In genomic region chr19:8482696-8483095, GRCh38 we compare ENCODE assay signal across 27 cellular contexts. TPM values are rescaled to one million over a fixed set of nuclear protein-coding genes. Genes with fewer than 3 reads are reported as not detected.
DNase-seq lines count a peak whose midpoint lies in the region; ATAC-seq and TF ChIP-seq lines count a peak whose summit lies in the region.
"Had no signal": no experiment of that assay in that cellular context is flagged by ENCODE, and none has a peak within 500 bp of the region (broad histone marks: within the 10 kb centered on the region; RNA-seq: fewer than 3 reads in every experiment).

No MANE protein-coding gene starts in this region.

- POLR2A ChIA-PET in RWPE1 (lab: Yijun Ruan, JAX; ENCODE audit: low non-redundant PET), result interaction anchor here (0.5 to 1.2 kb wide), 2 partner anchors 8 to 38 kb away, joined by 4 to 5 read pairs; partner anchors contain the start of gene HNRNPM

- H3K9me3 Mint-ChIP-seq in activated naive CD4-positive, alpha-beta T cell treated with anti-CD3 and anti-CD28 coated beads, Interleukin-2, amount 50 U/mL, for 24 hours, result no peaks in the 10 kb centered on the region
- no peaks in the 10 kb centered on the region for H3K9me3 Mint-ChIP-seq in endothelial cell (ENCODE audit: unreplicated experiment)
- H3K9me3 Mint-ChIP-seq in stimulated activated effector memory CD8-positive, alpha-beta T cell treated with anti-CD3 and anti-CD28 coated beads, Interleukin-12 subunit alpha, Interleukin-12 subunit beta, amount 100 ng/mL, for 72 hours, result no peaks in the 10 kb centered on the region
- H3K9me3 Mint-ChIP-seq: activated T-cell treated with anti-CD3 and anti-CD28 coated beads, Interleukin-2, amount 50 U/mL, for 4 hours; effector memory CD8-positive, alpha-beta T cell; naive B cell; stimulated activated memory B cell treated with anti-CD40 and anti-IgM and Interleukin-4, amounts not matched to agents 10 μg/mL and 1 μg/mL and 100 μg/mL, for 72 hours had no signal

- H3K27ac ChIP-seq in RWPE1, result peak overlapping the region; percentile 64; the same call in 1 of the 2 replicates
- H3K27ac ChIP-seq: esophagus muscularis mucosa, left ventricle myocardium inferior, thoracic aorta had no signal

- no peak for TF ChIP-seq CTCF in RWPE1 (conservative IDR thresholded peaks at IDR 0.05; ENCODE audit: low read depth)
- no peak for TF ChIP-seq CTCF in endothelial cell (IDR thresholded peaks at IDR 0.05; ENCODE audit: unreplicated experiment)

- H3K4me1 Mint-ChIP-seq in activated naive CD4-positive, alpha-beta T cell treated with anti-CD3 and anti-CD28 coated beads, Interleukin-2, amount 50 U/mL, for 24 hours, result peaks cover 63% of the 10 kb centered on the region
- peaks cover 10% of the 10 kb centered on the region for H3K4me1 Mint-ChIP-seq in endothelial cell (ENCODE audit: unreplicated experiment)
- peaks cover 55% of the 10 kb centered on the region for H3K4me1 Mint-ChIP-seq in stimulated activated effector memory CD8-positive, alpha-beta T cell treated with anti-CD3 and anti-CD28 coated beads, Interleukin-12 subunit alpha, Interleukin-12 subunit beta, amount 100 ng/mL, for 72 hours

- H3K27ac Mint-ChIP-seq in activated naive CD4-positive, alpha-beta T cell treated with anti-CD3 and anti-CD28 coated beads, Interleukin-2, amount 50 U/mL, for 24 hours, result peak overlapping the region; percentile 53
- no peak overlapping the region for H3K27ac Mint-ChIP-seq in endothelial cell (ENCODE audit: unreplicated experiment)
- peak overlapping the region; percentile 78 for H3K27ac Mint-ChIP-seq in stimulated activated effector memory CD8-positive, alpha-beta T cell treated with anti-CD3 and anti-CD28 coated beads, Interleukin-12 subunit alpha, Interleukin-12 subunit beta, amount 100 ng/mL, for 72 hours
- H3K27ac Mint-ChIP-seq: stimulated activated memory B cell treated with anti-CD40 and anti-IgM and Interleukin-4, amounts not matched to agents 10 μg/mL and 1 μg/mL and 100 μg/mL, for 72 hours had no signal

- no peak for ATAC-seq in stimulated activated effector memory CD8-positive, alpha-beta T cell treated with anti-CD3 and anti-CD28 coated beads, Interleukin-12 subunit alpha, Interleukin-12 subunit beta, amount 100 ng/mL, for 72 hours
- ATAC-seq in HG02678 (IDR thresholded peaks at IDR 0.05; ENCODE audit: unreplicated experiment) (no peak), GM21619 (IDR thresholded peaks at IDR 0.05; ENCODE audit: unreplicated experiment) (no peak)
- ATAC-seq: activated T-cell treated with anti-CD3 and anti-CD28 coated beads, Interleukin-2, amount 50 U/mL, for 4 hours; effector memory CD8-positive, alpha-beta T cell; gastrocnemius medialis; SK-N-SH treated with all-trans-retinoic acid at 6 μM for 48 hours; stimulated activated memory B cell treated with anti-CD40 and anti-IgM and Interleukin-4, amounts not matched to agents 10 μg/mL and 1 μg/mL and 100 μg/mL, for 72 hours had no signal

- DNase-seq in activated naive CD4-positive, alpha-beta T cell treated with anti-CD3 and anti-CD28 coated beads, Interleukin-2, amount 50 U/mL, for 16 hours, result no peak
- DNase-seq in RWPE1 (ENCODE audit: low spot score) (no peak), endothelial cell (ENCODE audit: low spot score) (no peak)
- DNase-seq in stimulated activated effector memory CD8-positive, alpha-beta T cell treated with anti-CD3 and anti-CD28 coated beads, Interleukin-12 subunit alpha, Interleukin-12 subunit beta, amount 100 ng/mL, for 72 hours (ENCODE audit: low spot score in 2 of 2), result no peak
- DNase-seq in effector CD8-positive, alpha-beta T cell (lab: John Stamatoyannopoulos, UW), result no peak
- DNase-seq: activated T-cell treated with anti-CD3 and anti-CD28 coated beads, Interleukin-2, amount 50 U/mL, for 4 hours; body of pancreas; DMS 273 treated with DMSO at 0.1 percent for 48 hours; effector memory CD8-positive, alpha-beta T cell; gastrocnemius medialis; IMR-90; left ventricle myocardium inferior; naive B cell; NCI-H1105; NCI-H2029; NCI-H2227 treated with DMSO at 0.1 percent for 48 hours; NCI-H748 treated with DMSO at 0.1 percent for 48 hours; stimulated activated CD4-positive, alpha-beta T cell treated with anti-CD3 and anti-CD28 coated beads, Interleukin-2, amount 100 ng/mL, for 48 hours; T-helper 9 cell had no signal

- CTCF ChIA-PET in RWPE1 (lab: Yijun Ruan, JAX), result no interaction called here

- H3K27me3 Mint-ChIP-seq in activated naive CD4-positive, alpha-beta T cell treated with anti-CD3 and anti-CD28 coated beads, Interleukin-2, amount 50 U/mL, for 24 hours, result no peaks in the 10 kb centered on the region
- peaks cover 25% of the 10 kb centered on the region for H3K27me3 Mint-ChIP-seq in endothelial cell (ENCODE audit: unreplicated experiment)
- H3K27me3 Mint-ChIP-seq: effector memory CD8-positive, alpha-beta T cell; naive B cell; stimulated activated memory B cell treated with anti-CD40 and anti-IgM and Interleukin-4, amounts not matched to agents 10 μg/mL and 1 μg/mL and 100 μg/mL, for 72 hours had no signal

- H3K36me3 Mint-ChIP-seq in activated naive CD4-positive, alpha-beta T cell treated with anti-CD3 and anti-CD28 coated beads, Interleukin-2, amount 50 U/mL, for 24 hours, result peaks cover 4% of the 10 kb centered on the region
- H3K36me3 Mint-ChIP-seq in endothelial cell (ENCODE audit: low read depth, unreplicated experiment), result peaks cover 56% of the 10 kb centered on the region
- H3K36me3 Mint-ChIP-seq in stimulated activated effector memory CD8-positive, alpha-beta T cell treated with anti-CD3 and anti-CD28 coated beads, Interleukin-12 subunit alpha, Interleukin-12 subunit beta, amount 100 ng/mL, for 72 hours, result peaks cover 100% of the 10 kb centered on the region

- H3K4me3 Mint-ChIP-seq in activated naive CD4-positive, alpha-beta T cell treated with anti-CD3 and anti-CD28 coated beads, Interleukin-2, amount 50 U/mL, for 24 hours, result no peak overlapping the region
- H3K4me3 Mint-ChIP-seq in endothelial cell (ENCODE audit: unreplicated experiment), result peak overlapping the region; percentile 6
- H3K4me3 Mint-ChIP-seq in stimulated activated effector memory CD8-positive, alpha-beta T cell treated with anti-CD3 and anti-CD28 coated beads, Interleukin-12 subunit alpha, Interleukin-12 subunit beta, amount 100 ng/mL, for 72 hours, result no peak overlapping the region
- H3K4me3 Mint-ChIP-seq: activated T-cell treated with anti-CD3 and anti-CD28 coated beads, Interleukin-2, amount 50 U/mL, for 4 hours; effector memory CD8-positive, alpha-beta T cell; stimulated activated memory B cell treated with anti-CD40 and anti-IgM and Interleukin-4, amounts not matched to agents 10 μg/mL and 1 μg/mL and 100 μg/mL, for 72 hours had no signal

RNA-seq across cellular contexts. Expression of gene PRAM1, which starts 19.7 kb away (rescaled TPM):
- not detected for total RNA-seq in endothelial cell (ENCODE audit: unreplicated experiment)
- total RNA-seq: IMR-90, osteoblast had no signal

RNA-seq across cellular contexts. Expression of gene ZNF414, which starts 31.3 kb away (rescaled TPM):
- total RNA-seq in endothelial cell (ENCODE audit: unreplicated experiment), result 22.9 TPM

RNA-seq across cellular contexts. Expression of gene HNRNPM, which starts 37.9 kb away (rescaled TPM):
- 223 TPM for total RNA-seq in endothelial cell (ENCODE audit: unreplicated experiment)
